Comparison of ENCODE assay signal across 8 cellular contexts in the genomic region with DNA sequence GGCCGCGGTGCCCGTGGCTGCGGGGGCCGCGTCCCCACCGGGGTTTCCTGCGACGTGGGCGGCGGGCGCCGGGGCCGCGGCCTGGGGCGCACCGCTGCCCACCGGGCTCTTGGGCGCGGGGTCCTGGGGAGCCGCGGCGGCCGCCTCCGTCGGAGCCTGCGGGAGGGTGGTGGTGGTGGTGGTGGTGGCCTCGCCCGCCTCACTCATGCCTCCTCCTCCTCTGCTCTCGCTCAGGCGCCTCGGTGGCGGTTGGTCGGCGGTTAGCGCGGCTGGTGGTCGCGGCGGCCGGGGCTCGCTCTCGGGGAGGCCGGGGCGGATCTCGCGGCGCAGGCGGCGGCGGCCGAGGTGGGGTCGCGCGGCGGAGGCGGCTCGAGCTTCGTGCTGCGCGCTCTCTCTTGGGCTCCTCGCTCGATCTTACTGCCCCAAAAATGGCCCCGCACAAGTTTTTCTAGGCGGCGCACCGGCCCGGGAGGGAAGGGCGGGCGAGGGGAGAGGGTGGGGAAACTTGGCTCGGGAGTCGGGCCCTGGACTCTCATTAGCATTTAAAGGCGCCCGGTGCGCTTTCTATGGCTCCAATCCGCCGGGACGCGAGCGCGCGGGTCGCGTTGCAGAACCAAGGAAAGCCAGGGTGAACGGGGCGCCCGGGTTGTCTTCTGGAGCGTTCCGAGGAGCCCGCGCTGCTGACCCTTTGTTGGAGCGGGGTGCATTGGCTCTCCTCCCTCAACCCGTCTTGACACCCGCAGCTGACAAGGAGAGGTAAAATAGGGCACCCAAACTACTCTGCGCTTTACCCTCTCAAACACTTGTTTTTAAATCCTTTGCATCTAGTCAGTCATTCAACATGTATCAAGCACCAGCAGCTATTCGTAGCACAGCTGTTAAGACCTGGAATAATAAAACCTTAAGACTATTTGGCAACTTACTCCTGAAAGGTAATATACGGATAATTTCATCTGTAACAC. TPM values are rescaled to one million over a fixed set of nuclear protein-coding genes. Genes with fewer than 3 reads are reported as not detected.
DNase-seq lines count a peak whose midpoint lies in the region; ATAC-seq and TF ChIP-seq lines count a peak whose summit lies in the region.

A gene (minus strand): TSS at position 419 of the 962 bp plus-strand sequence. CDS start 212 bp downstream, at position 207.

- no peaks in the 10 kb centered on the region for H3K9me3 Mint-ChIP-seq in activated naive CD4-positive, alpha-beta T cell treated with anti-CD3 and anti-CD28 coated beads, Interleukin-2, amount 50 U/mL, for 24 hours

- intact Hi-C loops in testis (cut with DNase I; ENCODE audit: low total_unique reads): loop anchor here (10.0 kb wide), 1 partner anchor 108 kb away; a partner anchor contains a TSS

- H3K4me1 Mint-ChIP-seq in activated naive CD4-positive, alpha-beta T cell treated with anti-CD3 and anti-CD28 coated beads, Interleukin-2, amount 50 U/mL, for 24 hours: peaks cover 18% of the 10 kb centered on the region

- ATAC-seq in HG03432 (IDR thresholded peaks at IDR 0.05; ENCODE audit: unreplicated experiment): peak; percentile 56

- peaks cover 0 to 29% (median 0%) of the 10 kb centered on the region in 4 donors for H3K4me1 ChIP-seq in Peyer's patch
- peaks cover 19 to 21% of the 10 kb centered on the region in 2 experiments for H3K4me1 ChIP-seq in neutrophil (ENCODE audit: control insufficient read depth in 1 of 2, insufficient read depth in 1 of 2, low read depth in 1 of 2, low read length in 1 of 2)
- peaks cover 23% of the 10 kb centered on the region for H3K4me1 ChIP-seq in testis

- H3K9me3 ChIP-seq in Peyer's patch (no peaks in the 10 kb centered on the region), neutrophil (no peaks in the 10 kb centered on the region), testis (no peaks in the 10 kb centered on the region)

- H3K4me3 ChIP-seq in BJ (ENCODE audit: low read depth, low read length): peak within 1 kb of the TSS; percentile 82
- H3K4me3 ChIP-seq in Peyer's patch: peak within 1 kb of the TSS; percentile 55 to 90 (median 64)
- peak within 1 kb of the TSS; percentile 56 to 60 for H3K4me3 ChIP-seq in neutrophil (ENCODE audit: low read depth in 1 of 2, low read length in 1 of 2)
- H3K4me3 ChIP-seq in testis: peak within 1 kb of the TSS; percentile 83 to 84

- DNase-seq in BJ (ENCODE audit: low read depth): no peak
- DNase-seq in GM19238 (ENCODE audit: insufficient read length, low spot score): peak; percentile 73
- peak; percentile 47 to 88 (median 85) for DNase-seq in Peyer's patch
- DNase-seq in globus pallidus (ENCODE audit: low spot score): peak; percentile 53
- peak; percentile 94 for DNase-seq in testis

- CTCF ChIA-PET in BJ (lab: Yijun Ruan, JAX): interaction anchor here (0.9 to 1.8 kb wide), 3 partner anchors 13 to 111 kb away, joined by 3 to 9 read pairs (median 3); no protein-coding TSS in a partner anchor

- H3K36me3 ChIP-seq in BJ (ENCODE audit: control insufficient read depth, insufficient read depth, low read length) (no peaks in the 10 kb centered on the region), Peyer's patch (no peaks in the 10 kb centered on the region), neutrophil (no peaks in the 10 kb centered on the region), testis (ENCODE audit: low read depth, missing control alignments) (no peaks in the 10 kb centered on the region)

- peak within 1 kb of the TSS; percentile 96 for H3K27ac Mint-ChIP-seq in activated naive CD4-positive, alpha-beta T cell treated with anti-CD3 and anti-CD28 coated beads, Interleukin-2, amount 50 U/mL, for 24 hours

- H3K27me3 Mint-ChIP-seq in activated naive CD4-positive, alpha-beta T cell treated with anti-CD3 and anti-CD28 coated beads, Interleukin-2, amount 50 U/mL, for 24 hours: peaks cover 35% of the 10 kb centered on the region

- POLR2A ChIA-PET in BJ (lab: Charles Lee): interaction anchor here (0.6 kb wide), 1 partner anchor 41 kb away, joined by 3 read pairs; no protein-coding TSS in a partner anchor

- 1% methylated on average over 18 to 69 of the region's 97 CpGs for WGBS in testis, 2 donors

- H3K27me3 ChIP-seq in BJ (ENCODE audit: control insufficient read depth, insufficient read depth, low read length) (0 out of 2 replicates have a peak, but pooled peaks cover 2% of the 10 kb centered on the region), Peyer's patch (no peaks in the 10 kb centered on the region), neutrophil (peaks cover 57% of the 10 kb centered on the region), testis (no peaks in the 10 kb centered on the region)

- peak within 1 kb of the TSS; percentile 84 to 98 (median 92) for H3K27ac ChIP-seq in Peyer's patch
- peak within 1 kb of the TSS; percentile 1 for H3K27ac ChIP-seq in neutrophil
- H3K27ac ChIP-seq in testis: peak within 1 kb of the TSS; percentile 94 to 98

- TF ChIP-seq POLR2A in Peyer's patch (IDR thresholded peaks at IDR 0.05) (peak in 1 of 2 donors; percentile 53), testis (IDR thresholded peaks at IDR 0.05) (no peak)

- peaks cover 6% of the 10 kb centered on the region for H3K36me3 Mint-ChIP-seq in activated naive CD4-positive, alpha-beta T cell treated with anti-CD3 and anti-CD28 coated beads, Interleukin-2, amount 50 U/mL, for 24 hours

- H3K4me3 Mint-ChIP-seq in activated naive CD4-positive, alpha-beta T cell treated with anti-CD3 and anti-CD28 coated beads, Interleukin-2, amount 50 U/mL, for 24 hours: peak within 1 kb of the TSS; percentile 97

- TF ChIP-seq CTCF in BJ (IDR thresholded peaks at IDR 0.05; ENCODE audit: insufficient read depth, low read depth, low read length) (no peak), Peyer's patch (IDR thresholded peaks at IDR 0.05) (no peak), neutrophil (IDR thresholded peaks at IDR 0.05) (no peak), testis (IDR thresholded peaks at IDR 0.05) (no peak)

RNA-seq across cellular contexts. Expression of the gene that starts here (rescaled TPM):
- 81.4 and 142 TPM in 2 replicates for polyA plus RNA-seq in BJ (2011; rRNA removed)
- 84.1 and 110 TPM in 2 replicates for polyA minus RNA-seq in BJ (2011; rRNA and poly(A)+ RNA removed)
- total RNA-seq in Peyer's patch: 100 to 1,000 TPM in 3 of 4 donors, 10 to 100 TPM in 1; 77.1 to 291 (median 151) TPM
- total RNA-seq in testis: 100 to 1,000 TPM; 493 to 511 TPM
- polyA plus RNA-seq in testis (ENCODE audit: insufficient read depth, low read depth, low replicate concordance): 1,385 TPM

Comparison
In these comparisons a context has a peak if more than half of its experiments do, and no peak if none do; other contexts are left out.
1. H3K27ac ChIP-seq: peak in every context shown above with its lines; median percentile 96 in testis; 92 in Peyer's patch; 1 in neutrophil.